ENCODE assay signal across 19 cellular contexts in genomic region chr16:64445649-64446048, GRCh38.
"Had no signal": no experiment of that assay in that cellular context is flagged by ENCODE, and none has a peak within 500 bp of the region (broad histone marks: within the 10 kb centered on the region; RNA-seq: fewer than 3 reads in every experiment).

No MANE protein-coding gene starts in this region.

- H3K9me3 ChIP-seq: adrenal gland, ascending aorta, left ventricle myocardium inferior, right lobe of liver, tibial artery had no signal

- H3K27ac ChIP-seq: adrenal gland, ascending aorta, epithelial cell of prostate, left ventricle myocardium inferior, neural progenitor cell, right lobe of liver, skin epidermis, tibial artery had no signal

- H3K4me3 ChIP-seq: adrenal gland, ascending aorta, hepatocyte, left ventricle myocardium inferior, neural progenitor cell, right lobe of liver, skin epidermis, tibial artery had no signal

- H3K36me3 ChIP-seq: adrenal gland, ascending aorta, left ventricle myocardium inferior, neural progenitor cell, right lobe of liver, tibial artery had no signal

- H3K4me2 ChIP-seq: hepatocyte, neural progenitor cell had no signal

- H3K9ac ChIP-seq: neural progenitor cell had no signal

- DNase-seq: activated T-cell treated with anti-CD3 and anti-CD28 coated beads, Interleukin-2, amount 50 U/mL, for 1 hour; adrenal gland; cerebellar nuclear complex; cortex of kidney; glutamatergic neuron; left ventricle myocardium inferior; naive thymus-derived CD8-positive, alpha-beta T cell; posterior cingulate gyrus; right lobe of liver; stimulated activated CD4-positive, alpha-beta T cell treated with anti-CD3 and anti-CD28 coated beads, Interleukin-2, amount 100 ng/mL, for 24 hours; stimulated activated naive CD8-positive, alpha-beta T cell treated with anti-CD3 and anti-CD28 coated beads, Interleukin-15, amount 100 ng/mL, for 72 hours; tibial artery had no signal

- ATAC-seq: activated T-helper 17 cell treated with anti-CD3 and anti-CD28 coated beads, Interleukin-2, amount 50 U/mL, for 72 hours; naive thymus-derived CD8-positive, alpha-beta T cell; right lobe of liver; stimulated activated effector memory CD8-positive, alpha-beta T cell treated with anti-CD3 and anti-CD28 coated beads, Interleukin-12 subunit alpha, Interleukin-12 subunit beta, amount 100 ng/mL, for 72 hours; stimulated activated naive CD8-positive, alpha-beta T cell treated with anti-CD3 and anti-CD28 coated beads, Interleukin-15, amount 100 ng/mL, for 72 hours had no signal

- H2AFZ ChIP-seq: hepatocyte, neural progenitor cell had no signal

- H3K4me1 ChIP-seq: adrenal gland, ascending aorta, right lobe of liver had no signal

- H3K27me3 ChIP-seq: adrenal gland, ascending aorta, hepatocyte, neural progenitor cell, right lobe of liver, tibial artery had no signal

- H3K79me2 ChIP-seq: hepatocyte had no signal
